In genomic region chr5:33148076-33148501, GRCh38 we compare ENCODE assay signal across 8 cellular contexts.
DNase-seq lines count a peak whose midpoint lies in the region; ATAC-seq, FAIRE-seq and TF ChIP-seq lines count a peak whose summit lies in the region.
"Had no signal": no experiment of that assay in that cellular context is flagged by ENCODE, and none has a peak within 500 bp of the region (broad histone marks: within the 10 kb centered on the region; RNA-seq: fewer than 3 reads in every experiment).

No MANE protein-coding gene starts in this region.

- ATAC-seq in upper lobe of right lung, result peak; percentile 52
- ATAC-seq in GM18517 (IDR thresholded peaks at IDR 0.05; ENCODE audit: unreplicated experiment), result no peak

- no CpG with 5 or more reads among the region's 3 CpGs for WGBS in mesendoderm (ENCODE audit: extremely low coverage, insufficient coverage, low lambda C conversion rate)

- no peak overlapping the region for H4K8ac ChIP-seq in mesendoderm (ENCODE audit: low read depth, low read length)

- H2BK5ac ChIP-seq in mesendoderm (ENCODE audit: low read length), result no peak overlapping the region

- H4K5ac ChIP-seq in mesendoderm (ENCODE audit: low read length), result no peak overlapping the region

- H3K4me3 ChIP-seq in astrocyte of the cerebellum (ENCODE audit: low read depth, low read length) (no peak overlapping the region), kidney (ENCODE audit: low read length in 2 of 2) (peak overlapping the region in 1 of 2 donors; percentile 1), upper lobe of right lung (no peak overlapping the region), mesendoderm (ENCODE audit: low read length) (no peak overlapping the region)

- peak; percentile 10 for DNase-seq in HuH-7.5 (ENCODE audit: low spot score)
- peak; percentile 55 for DNase-seq in astrocyte of the cerebellum (ENCODE audit: low read depth)
- DNase-seq in kidney, result no peak
- DNase-seq in upper lobe of right lung, result no peak
- DNase-seq in mesendoderm, result no peak
- DNase-seq in HUDEP-2 (lab: John Stamatoyannopoulos, UW; ENCODE audit: unreplicated experiment in 76 of 76), result no peak
- DNase-seq: NCI-H2081 had no signal

- peak; percentile 66 for FAIRE-seq in kidney (lab: Jason Lieb, UNC)

- in situ Hi-C loops in astrocyte of the cerebellum (cut with HindIII; ENCODE audit: low sequenced_read_pairs), result no loop called here

- no peaks in the 10 kb centered on the region for H3K4me1 ChIP-seq in kidney (ENCODE audit: control insufficient read depth in 1 of 2, insufficient read depth in 1 of 2, low read depth in 1 of 2, low read length in 2 of 2)
- no peaks in the 10 kb centered on the region for H3K4me1 ChIP-seq in upper lobe of right lung
- H3K4me1 ChIP-seq in mesendoderm (ENCODE audit: control insufficient read depth, low read depth, low read length), result no peaks in the 10 kb centered on the region

- H3K9ac ChIP-seq in kidney (ENCODE audit: low read length in 2 of 2), result no peak overlapping the region
- no peak overlapping the region for H3K9ac ChIP-seq in mesendoderm (ENCODE audit: low read length)

- H3K36me3 ChIP-seq in kidney (ENCODE audit: control insufficient read depth in 1 of 2, insufficient read depth in 2 of 2, low read length in 2 of 2), result no peaks in the 10 kb centered on the region
- H3K36me3 ChIP-seq in upper lobe of right lung, result no peaks in the 10 kb centered on the region
- no peaks in the 10 kb centered on the region for H3K36me3 ChIP-seq in mesendoderm (ENCODE audit: control insufficient read depth, insufficient read depth, low read length)

- H2BK120ac ChIP-seq in mesendoderm (ENCODE audit: low read depth, low read length), result no peak overlapping the region

- intact Hi-C loops in kidney (cut with DNase I), result no loop called here
- intact Hi-C loops in upper lobe of right lung (cut with DNase I), result no loop called here

- H3K4me2 ChIP-seq in mesendoderm (ENCODE audit: low read length), result no peak overlapping the region

- no peak overlapping the region for H3K18ac ChIP-seq in mesendoderm (ENCODE audit: low read length)

- no peak overlapping the region for H2BK15ac ChIP-seq in mesendoderm (replicated peaks; ENCODE audit: low read depth)

- no peaks in the 10 kb centered on the region for H3K27me3 ChIP-seq in upper lobe of right lung
- H3K27me3 ChIP-seq in mesendoderm (ENCODE audit: insufficient read depth, low read length, poor library complexity), result no peaks in the 10 kb centered on the region

- H3K9me3 ChIP-seq in kidney (ENCODE audit: control insufficient read depth in 1 of 2, low read length in 2 of 2) (no peaks in the 10 kb centered on the region), upper lobe of right lung (no peaks in the 10 kb centered on the region)

- H2AK5ac ChIP-seq in mesendoderm (ENCODE audit: low read length), result no peak overlapping the region

- no peak overlapping the region for H3K56ac ChIP-seq in mesendoderm (ENCODE audit: low read length)

- H3K4ac ChIP-seq in mesendoderm (ENCODE audit: low read depth, low read length), result no peak overlapping the region

- no peak overlapping the region for H3K23ac ChIP-seq in mesendoderm (ENCODE audit: low read length)

- H3K27ac ChIP-seq in kidney (ENCODE audit: low read depth in 2 of 2, low read length in 2 of 2), result no peak overlapping the region
- no peak overlapping the region for H3K27ac ChIP-seq in upper lobe of right lung
- no peak overlapping the region for H3K27ac ChIP-seq in mesendoderm (ENCODE audit: low read depth, low read length)

- TF ChIP-seq CTCF in astrocyte of the cerebellum (IDR thresholded peaks at IDR 0.05; ENCODE audit: low read depth, low read length, missing control alignments), result no peak
- no peak for TF ChIP-seq CTCF in kidney (IDR thresholded peaks at IDR 0.05; ENCODE audit: borderline replicate concordance, extremely low read depth, insufficient read depth)
- TF ChIP-seq CTCF in upper lobe of right lung (IDR thresholded peaks at IDR 0.05), result no peak

- no peaks in the 10 kb centered on the region for H3K79me2 ChIP-seq in mesendoderm (ENCODE audit: control insufficient read depth, insufficient read depth, low read length)

- no peaks in the 10 kb centered on the region for H3K79me1 ChIP-seq in mesendoderm (ENCODE audit: low read length)

Comparison
In these comparisons a context has a peak if more than half of its experiments do, and no peak if none do; other contexts are left out.
1. DNase-seq: peak in HuH-7.5 (single experiment) and astrocyte of the cerebellum (single experiment); none in kidney (single experiment), upper lobe of right lung (single experiment), mesendoderm (single experiment) and HUDEP-2 (0 of 76).